ENCODE assay signal across 8 cellular contexts in the genomic region with DNA sequence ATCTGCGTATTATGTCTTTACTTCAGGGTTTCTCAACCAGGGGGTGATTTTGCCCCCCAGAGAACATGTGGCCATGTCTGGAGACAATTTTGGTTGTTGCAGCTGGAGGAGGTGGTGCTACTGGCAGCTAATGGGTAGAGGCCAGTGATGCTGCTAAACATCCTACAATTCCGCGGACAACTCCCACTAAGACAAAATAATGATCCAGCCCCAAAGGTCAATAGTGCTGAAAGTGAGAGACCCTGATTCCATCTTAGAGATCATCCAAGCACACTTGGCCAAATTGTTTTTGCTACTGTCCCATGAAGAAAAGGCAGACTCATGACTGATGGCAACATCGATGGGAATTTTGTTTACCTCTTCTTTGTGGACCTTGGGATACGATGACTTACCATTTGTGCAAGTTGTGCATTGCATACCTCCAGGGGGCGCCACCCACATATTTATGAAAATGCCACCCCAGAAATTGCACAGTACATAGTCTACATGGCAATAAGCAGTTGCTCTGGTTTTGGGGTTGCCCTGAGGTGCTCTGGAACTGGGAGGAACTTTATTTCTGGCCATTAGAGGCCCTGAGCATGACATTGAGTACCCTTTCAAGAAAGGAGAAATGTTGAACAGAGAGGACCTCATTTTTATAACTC.
A peak's percentile ranks its signal among the peaks of the same experiment; 100 is the strongest.
DNase-seq lines count a peak whose midpoint lies in the region; ATAC-seq, FAIRE-seq and TF ChIP-seq lines count a peak whose summit lies in the region.
"Not testable (repeated sequence)": the region's sequence is repeated elsewhere in the genome, so short reads cannot be mapped to it uniquely, and the experiment has no call there.

No MANE protein-coding gene starts in this region.

- not testable (repeated sequence) for H3K36me3 ChIP-seq in Caco-2 (ENCODE audit: control insufficient read depth, insufficient read depth, low read length); K562 (ENCODE audit: control insufficient read depth, insufficient read depth, low read length); cardiac muscle cell; small intestine (ENCODE audit: control insufficient read depth in 2 of 2, insufficient read depth in 2 of 2, low read length in 2 of 2)

- TF ChIP-seq CTCF in Caco-2 (IDR thresholded peaks at IDR 0.05; ENCODE audit: insufficient read depth in 1 of 2, low read depth in 1 of 2, low read length in 1 of 2, severe bottlenecking in 1 of 2, unreplicated experiment in 1 of 2), result not testable (repeated sequence)
- peak in 1 of 3 experiments; percentile 15; a peak in 1 of 6 replicates for TF ChIP-seq CTCF in K562 (IDR thresholded peaks at IDR 0.05 in 2 of 3, conservative IDR thresholded peaks at IDR 0.05 in 1 of 3; ENCODE audit: insufficient read depth in 2 of 3, low read depth in 1 of 3, low read length in 3 of 3)
- TF ChIP-seq CTCF in cardiac muscle cell (IDR thresholded peaks at IDR 0.05; ENCODE audit: low read depth, low read length), result peak; percentile 16

- H3K27ac ChIP-seq in K562 (ENCODE audit: extremely low read depth, low read depth, low read length); cardiac muscle cell; small intestine (ENCODE audit: low read depth in 1 of 2, low read length in 1 of 2): not testable (repeated sequence)

- H3K4me2 ChIP-seq in K562 (ENCODE audit: insufficient read depth, low read length), result not testable (repeated sequence)

- not testable (repeated sequence) for H3K9ac ChIP-seq in K562 (ENCODE audit: insufficient read depth in 1 of 2, low read depth in 2 of 2, low read length in 2 of 2)

- not testable (repeated sequence) for H3K36me3 Mint-ChIP-seq in Caco-2 (ENCODE audit: insufficient read depth, unreplicated experiment)

- not testable (repeated sequence) for H3K79me2 ChIP-seq in K562 (ENCODE audit: control insufficient read depth, insufficient read depth, low read length)

- H3K27me3 ChIP-seq in Caco-2 (replicated peaks; ENCODE audit: control insufficient read depth, insufficient read depth, low read length); K562 (ENCODE audit: control insufficient read depth in 2 of 2, insufficient read depth in 2 of 2, low read length in 2 of 2); cardiac muscle cell; small intestine (ENCODE audit: control insufficient read depth in 2 of 2, insufficient read depth in 2 of 2, low read length in 2 of 2): not testable (repeated sequence)

- DNase-seq in Caco-2, result peak; percentile 64 to 80
- peak; percentile 3 for DNase-seq in LHCN-M2 (ENCODE audit: low read depth)
- DNase-seq in SKM-1 treated with dmso at 0.1 percent for 144 hours (lab: John Stamatoyannopoulos, UW; ENCODE audit: unreplicated experiment), result peak; percentile 2
- peak; percentile 15 to 27 for DNase-seq in activated CD8-positive, alpha-beta memory T cell treated with anti-CD3 and anti-CD28 coated beads for 4 hours (ENCODE audit: low read depth in 2 of 2)
- not testable (repeated sequence) for DNase-seq in K562 (ENCODE audit: extremely low read depth in 1 of 4, low spot score in 3 of 4)
- DNase-seq in cardiac muscle cell (ENCODE audit: low read depth in 1 of 2, low spot score in 1 of 2), result peak; percentile 24 to 32
- DNase-seq in small intestine, result peak; percentile 25
- peak; percentile 68 for DNase-seq in stimulated activated CD8-positive, alpha-beta memory T cell treated with anti-CD3 and anti-CD28 coated beads, Interleukin-4, amount 100 ng/mL, for 48 hours

- CTCF ChIA-PET in Caco-2 (lab: Charles Lee); K562 (lab: Yijun Ruan, JAX; ENCODE audit: low intra/inter-chr PET ratio): not testable (repeated sequence)

- not testable (repeated sequence) for FAIRE-seq in K562 (lab: Jason Lieb, UNC); small intestine (lab: Jason Lieb, UNC)

- not testable (repeated sequence) for H3K4me3 Mint-ChIP-seq in Caco-2 (ENCODE audit: unreplicated experiment)

- not testable (repeated sequence) for H2AFZ ChIP-seq in K562 (ENCODE audit: low read depth, low read length)

- not testable (repeated sequence) for BruUV-seq in Caco-2 (replicated peaks; lab: Mats Ljungman, UMichigan); K562 (replicated peaks; lab: Mats Ljungman, UMichigan)

- H3K9me3 ChIP-seq in Caco-2; K562 (replicated peaks; ENCODE audit: control insufficient read depth, insufficient read depth, low read depth, low read length); cardiac muscle cell (ENCODE audit: low read depth); small intestine (ENCODE audit: control insufficient read depth, low read depth): not testable (repeated sequence)

- H3K27me3 Mint-ChIP-seq in Caco-2 (ENCODE audit: insufficient read depth, unreplicated experiment), result not testable (repeated sequence)

- not testable (repeated sequence) for H3K27ac Mint-ChIP-seq in Caco-2 (ENCODE audit: unreplicated experiment)

- TF ChIP-seq RAD21 in K562 (CRISPR knock-in tag; conservative IDR thresholded peaks at IDR 0.05 in 1 of 2, IDR thresholded peaks at IDR 0.05 in 1 of 2), result peak; percentile 34 to 54; a peak in 3 of 4 replicates

- 39% methylated on average over 4 of the region's 6 CpGs for WGBS in K562 (ENCODE audit: insufficient coverage, low coverage, missing lambda C conversion rate)
- WGBS in small intestine, 3 donors, result 57 to 73% (median 73%) methylated on average over 4 to 5 of the region's 6 CpGs

- TF ChIP-seq POLR2A in K562 (conservative IDR thresholded peaks at IDR 0.05), result not testable (repeated sequence)

- intact Hi-C loops in Caco-2 (cut with micrococcal nuclease; ENCODE audit: unreplicated experiment), result loop anchor here (5.0 kb wide), 1 partner anchor 78 kb away; no protein-coding TSS in a partner anchor
- intact Hi-C loops in K562 (cut with micrococcal nuclease), result not testable (repeated sequence)

- H3K9me3 Mint-ChIP-seq in Caco-2 (ENCODE audit: unreplicated experiment), result not testable (repeated sequence)

- not testable (repeated sequence) for H3K4me3 ChIP-seq in Caco-2 (ENCODE audit: low read depth, low read length); K562; cardiac muscle cell; small intestine (ENCODE audit: low read depth in 1 of 2, low read length in 2 of 2)

- H4K20me1 ChIP-seq in K562 (replicated peaks; ENCODE audit: control insufficient read depth, insufficient read depth, low read length), result not testable (repeated sequence)

- not testable (repeated sequence) for TF ChIP-seq EP300 in K562 (IDR thresholded peaks at IDR 0.05; ENCODE audit: low read length)

- H3K4me1 Mint-ChIP-seq in Caco-2 (ENCODE audit: low read depth, unreplicated experiment), result not testable (repeated sequence)

- ATAC-seq in K562, result not testable (repeated sequence)

- not testable (repeated sequence) for H3K4me1 ChIP-seq in Caco-2; K562 (replicated peaks in 1 of 2; ENCODE audit: control insufficient read depth in 2 of 2, insufficient read depth in 2 of 2, low read length in 2 of 2); cardiac muscle cell (ENCODE audit: low read depth); small intestine (ENCODE audit: control insufficient read depth in 2 of 2, insufficient read depth in 1 of 2, low read depth in 1 of 2, low read length in 1 of 2)

- POLR2A ChIA-PET in Caco-2 (lab: Charles Lee); K562 (lab: Yijun Ruan, JAX): not testable (repeated sequence)

- in situ Hi-C loops in K562 (cut with MboI), result not testable (repeated sequence)

- H3K9me1 ChIP-seq in K562 (ENCODE audit: control insufficient read depth, insufficient read depth, low read length), result not testable (repeated sequence)
